In the genomic region with DNA sequence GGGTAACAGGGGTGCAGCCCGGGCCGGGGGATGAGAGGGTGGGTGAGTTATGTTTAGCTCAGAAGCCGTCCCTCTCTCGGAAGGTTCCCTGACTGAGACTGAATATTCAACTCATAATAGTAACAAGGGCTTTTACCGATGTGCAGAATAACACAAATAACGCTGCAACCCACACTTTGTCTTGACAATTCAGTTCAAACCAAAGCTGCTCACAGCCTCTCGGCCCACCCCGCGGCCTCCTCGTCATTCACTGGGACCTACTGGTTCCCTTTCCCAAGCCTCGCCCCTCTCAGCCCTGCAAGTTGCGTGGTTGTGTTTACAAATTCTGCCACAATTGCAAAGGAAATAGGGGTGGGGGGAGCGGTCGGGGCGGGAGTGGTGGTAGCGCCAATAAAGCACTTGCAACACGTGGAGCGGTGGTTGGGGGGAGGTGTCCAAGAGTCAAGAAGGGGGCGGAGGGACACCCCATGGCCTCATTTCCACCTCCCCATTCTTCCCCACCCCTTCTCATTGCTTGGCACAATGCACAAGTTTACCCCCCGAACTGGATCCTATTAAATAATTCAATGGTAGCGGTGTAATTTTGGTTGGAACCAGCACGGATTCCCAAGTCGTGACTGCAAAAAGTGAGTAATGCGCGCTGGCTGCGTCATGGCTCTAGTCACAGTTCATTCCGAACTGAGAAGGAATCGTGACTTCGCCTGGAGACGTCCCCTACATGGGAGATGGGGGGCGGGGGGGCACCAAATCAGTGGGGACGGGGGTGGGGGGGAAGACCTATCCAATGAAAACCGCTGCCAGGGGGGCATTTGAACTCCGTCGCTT, we compare ENCODE assay signal across 8 cellular contexts.
DNase-seq lines count a peak whose midpoint lies in the region; ATAC-seq and TF ChIP-seq lines count a peak whose summit lies in the region.

No MANE protein-coding gene starts in this region.

- H3K27me3 ChIP-seq in BLaER1 treated with 17β-estradiol and CSF1 and Interleukin-3, amounts not matched to agents 10 nM and 100 nM: peaks cover 99 to 100% (median 100%) of the 10 kb centered on the region in 11 experiments

- no peak overlapping the region for H3K27ac Mint-ChIP-seq in chondrocyte (ENCODE audit: unreplicated experiment)
- H3K27ac Mint-ChIP-seq in neural crest cell (ENCODE audit: unreplicated experiment): no peak overlapping the region

- H3K36me3 ChIP-seq in BLaER1 treated with 17β-estradiol and CSF1 and Interleukin-3, amounts not matched to agents 10 nM and 100 nM: no peaks in the 10 kb centered on the region

- peaks cover 3 to 10% (median 7%) of the 10 kb centered on the region in 10 experiments; a peak in 10 of 20 replicates for H3K4me1 ChIP-seq in BLaER1 treated with 17β-estradiol and CSF1 and Interleukin-3, amounts not matched to agents 10 nM and 100 nM

- peaks cover 4% of the 10 kb centered on the region for H3K36me3 Mint-ChIP-seq in chondrocyte (ENCODE audit: low read depth)
- peaks cover 4% of the 10 kb centered on the region for H3K36me3 Mint-ChIP-seq in neural crest cell (ENCODE audit: low read depth)

- no peak overlapping the region for H3K9ac ChIP-seq in BLaER1 treated with 17β-estradiol and CSF1 and Interleukin-3, amounts not matched to agents 10 nM and 100 nM

- peaks cover 13 to 29% (median 20%) of the 10 kb centered on the region in 11 experiments for H3K9me3 ChIP-seq in BLaER1 treated with 17β-estradiol and CSF1 and Interleukin-3, amounts not matched to agents 10 nM and 100 nM (replicated peaks in 1 of 11)

- TF ChIP-seq CTCF in chondrocyte (IDR thresholded peaks at IDR 0.05) (no peak), neural crest cell (conservative IDR thresholded peaks at IDR 0.05) (no peak)

- peaks cover 82% of the 10 kb centered on the region for H3K27me3 Mint-ChIP-seq in chondrocyte (ENCODE audit: low read depth)
- H3K27me3 Mint-ChIP-seq in neural crest cell (ENCODE audit: low read depth): peaks cover 99% of the 10 kb centered on the region

- H3K4me3 ChIP-seq in BLaER1 treated with 17β-estradiol and CSF1 and Interleukin-3, amounts not matched to agents 10 nM and 100 nM: peak overlapping the region; percentile 67 to 80 (median 71)

- H3K4me3 Mint-ChIP-seq in chondrocyte (ENCODE audit: unreplicated experiment) (peak overlapping the region; percentile 72), neural crest cell (peak overlapping the region; percentile 96)

- H3K9me3 Mint-ChIP-seq in chondrocyte (ENCODE audit: low read depth): no peaks in the 10 kb centered on the region
- H3K9me3 Mint-ChIP-seq in neural crest cell: no peaks in the 10 kb centered on the region

- H3K4me1 Mint-ChIP-seq in chondrocyte (ENCODE audit: low read depth) (peaks cover 57% of the 10 kb centered on the region), neural crest cell (peaks cover 72% of the 10 kb centered on the region)

- no peak overlapping the region for H3K27ac ChIP-seq in BLaER1 treated with 17β-estradiol and CSF1 and Interleukin-3, amounts not matched to agents 10 nM and 100 nM

- H4K20me1 ChIP-seq in BLaER1 treated with 17β-estradiol and CSF1 and Interleukin-3, amounts not matched to agents 10 nM and 100 nM: peaks cover 0 to 41% (median 8%) of the 10 kb centered on the region in 11 experiments; a peak in 8 of 22 replicates

- peak overlapping the region; percentile 85 to 99 (median 96) for H3K4me2 ChIP-seq in BLaER1 treated with 17β-estradiol and CSF1 and Interleukin-3, amounts not matched to agents 10 nM and 100 nM

- DNase-seq in M059J (ENCODE audit: low read depth) (peak; percentile 71), chondrocyte (ENCODE audit: low spot score) (no peak), neural crest cell (ENCODE audit: low read depth, low spot score) (no peak), NCI-H2107 treated with DMSO at 0.1 percent for 48 hours (lab: John Stamatoyannopoulos, UW; ENCODE audit: unreplicated experiment) (no peak), medulla oblongata (ENCODE audit: extremely low spot score) (no peak), COLO829 (ENCODE audit: low spot score) (no peak)

- no peak for ATAC-seq in GM21360 (IDR thresholded peaks at IDR 0.05; ENCODE audit: unreplicated experiment)
